Comparison of ENCODE assay signal across 22 cellular contexts in the genomic region with DNA sequence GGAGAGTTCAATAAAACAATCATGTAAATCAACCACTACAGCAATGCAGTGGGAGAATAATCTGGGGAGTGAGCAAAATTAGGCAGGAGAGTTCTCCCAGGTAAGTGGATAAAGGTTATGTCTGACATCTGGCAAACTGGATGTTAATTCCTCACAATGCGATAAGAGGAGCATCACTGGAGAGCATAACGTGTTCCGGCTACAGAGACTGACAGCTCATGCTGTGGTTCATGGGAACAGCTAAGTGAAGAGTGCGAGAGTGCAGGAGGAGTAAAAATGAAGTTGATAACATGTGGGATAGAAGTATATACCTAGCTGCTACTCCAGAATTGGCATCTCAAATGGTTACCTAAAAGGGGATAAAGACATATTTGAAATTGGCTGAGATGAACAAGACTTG.
"Had no signal": no experiment of that assay in that cellular context is flagged by ENCODE, and none has a peak within 500 bp of the region (broad histone marks: within the 10 kb centered on the region; RNA-seq: fewer than 3 reads in every experiment).

No MANE protein-coding gene starts in this region.

- H3K27ac ChIP-seq: dorsolateral prefrontal cortex, heart right ventricle, lower lobe of right lung, pancreas, right lobe of liver, suprapubic skin, tibial nerve, upper lobe of right lung, vagina had no signal

- H3K27me3 ChIP-seq: dorsolateral prefrontal cortex, heart right ventricle, pancreas, right lobe of liver, suprapubic skin, tibial nerve, upper lobe of right lung, vagina had no signal

- H3K9me3 ChIP-seq: lower lobe of right lung, pancreas, right lobe of liver, suprapubic skin, upper lobe of right lung, vagina had no signal

- H3K27ac Mint-ChIP-seq: memory B cell; mesothelial cell of epicardium; natural killer cell; progenitor cell of endocrine pancreas; stimulated activated effector memory CD8-positive, alpha-beta T cell treated with anti-CD3 and anti-CD28 coated beads, Interleukin-12 subunit alpha, Interleukin-12 subunit beta, amount 100 ng/mL, for 72 hours had no signal

- H3K36me3 ChIP-seq: heart right ventricle, lower lobe of right lung, pancreas, right lobe of liver, suprapubic skin, tibial nerve, upper lobe of right lung, vagina had no signal

- H3K4me3 Mint-ChIP-seq: memory B cell; mesothelial cell of epicardium; natural killer cell; stimulated activated effector memory CD8-positive, alpha-beta T cell treated with anti-CD3 and anti-CD28 coated beads, Interleukin-12 subunit alpha, Interleukin-12 subunit beta, amount 100 ng/mL, for 72 hours had no signal

- H3K4me3 ChIP-seq: dorsolateral prefrontal cortex, heart right ventricle, lower lobe of right lung, pancreas, right lobe of liver, suprapubic skin, tibial nerve, upper lobe of right lung, vagina had no signal

- H3K9me3 Mint-ChIP-seq: natural killer cell; stimulated activated effector memory CD8-positive, alpha-beta T cell treated with anti-CD3 and anti-CD28 coated beads, Interleukin-12 subunit alpha, Interleukin-12 subunit beta, amount 100 ng/mL, for 72 hours had no signal

- H3K4me1 ChIP-seq: pancreas, upper lobe of right lung had no signal

- DNase-seq: cortex of kidney; dorsolateral prefrontal cortex; effector memory CD4-positive, alpha-beta T cell; heart right ventricle; hypothalamus; kidney glomerular epithelial cell; lower lobe of right lung; natural killer cell; occipital lobe; pancreas; right lobe of liver; stimulated activated CD4-positive, alpha-beta T cell treated with anti-CD3 and anti-CD28 coated beads, Interleukin-4, amount 100 ng/mL, for 1 hour; stimulated activated CD8-positive, alpha-beta memory T cell treated with anti-CD3 and anti-CD28 coated beads, Interleukin-4, amount 100 ng/mL, for 48 hours; stimulated activated naive CD8-positive, alpha-beta T cell treated with anti-CD3 and anti-CD28 coated beads, Interleukin-15, Interleukin-2, amounts not matched to agents 100 U/mL and 50 U/mL, for 24 hours; upper lobe of right lung had no signal

- H3K4me1 Mint-ChIP-seq: memory B cell; mesothelial cell of epicardium; natural killer cell; stimulated activated effector memory CD8-positive, alpha-beta T cell treated with anti-CD3 and anti-CD28 coated beads, Interleukin-12 subunit alpha, Interleukin-12 subunit beta, amount 100 ng/mL, for 72 hours had no signal

- H3K36me3 Mint-ChIP-seq: memory B cell; natural killer cell; stimulated activated effector memory CD8-positive, alpha-beta T cell treated with anti-CD3 and anti-CD28 coated beads, Interleukin-12 subunit alpha, Interleukin-12 subunit beta, amount 100 ng/mL, for 72 hours had no signal
